Comparison of ENCODE assay signal across 8 cellular contexts in genomic region chr7:80721880-80722595, GRCh38.
DNase-seq lines count a peak whose midpoint lies in the region; ATAC-seq, FAIRE-seq and TF ChIP-seq lines count a peak whose summit lies in the region.

No MANE protein-coding gene starts in this region.

- TF ChIP-seq POLR2A in vagina (IDR thresholded peaks at IDR 0.05) (no peak), GM12892 (IDR thresholded peaks at IDR 0.05; ENCODE audit: low read depth, low read length) (no peak)

- H3K4me3 ChIP-seq in bronchial epithelial cell (ENCODE audit: low read depth, low read length), result no peak overlapping the region
- no peak overlapping the region for H3K4me3 ChIP-seq in left lung
- H3K4me3 ChIP-seq in vagina, result no peak overlapping the region

- H3K4me1 ChIP-seq in left lung (peaks cover 11 to 32% of the 10 kb centered on the region in 2 donors), vagina (peaks cover 21% of the 10 kb centered on the region)

- ATAC-seq in left lung, result peak; percentile 72

- TF ChIP-seq CTCF in bronchial epithelial cell (IDR thresholded peaks at IDR 0.05; ENCODE audit: insufficient read depth, low read length, severe bottlenecking), result no peak
- no peak for TF ChIP-seq CTCF in left lung (IDR thresholded peaks at IDR 0.05)
- TF ChIP-seq CTCF in vagina (IDR thresholded peaks at IDR 0.05), result no peak

- DNase-seq in NCI-H82 (lab: John Stamatoyannopoulos, UW), result peak; percentile 42
- no peak for DNase-seq in NCI-H82 treated with DMSO at 0.1 percent for 48 hours (lab: John Stamatoyannopoulos, UW; ENCODE audit: unreplicated experiment)
- peak; percentile 90 for DNase-seq in bronchial epithelial cell (ENCODE audit: low read depth)
- peak in 1 of 2 donors; percentile 45 for DNase-seq in left lung
- DNase-seq in vagina (ENCODE audit: extremely low spot score in 2 of 2), result no peak
- DNase-seq in activated gamma-delta T cell (lab: John Stamatoyannopoulos, UW), result no peak
- DNase-seq in GM12892 (ENCODE audit: insufficient read length), result no peak
- no peak for DNase-seq in KG1 (lab: John Stamatoyannopoulos, UW)

- FAIRE-seq in bronchial epithelial cell (lab: Jason Lieb, UNC) (no peak), GM12892 (lab: Jason Lieb, UNC) (no peak)

- no peaks in the 10 kb centered on the region for H3K9me3 ChIP-seq in left lung
- H3K9me3 ChIP-seq in vagina, result no peaks in the 10 kb centered on the region

- H3K27ac ChIP-seq in left lung (peak overlapping the region; percentile 28 to 83), vagina (peak overlapping the region; percentile 76)

- H3K27me3 ChIP-seq in bronchial epithelial cell (ENCODE audit: control insufficient read depth, insufficient read depth, low read length), result no peaks in the 10 kb centered on the region
- no peaks in the 10 kb centered on the region for H3K27me3 ChIP-seq in left lung
- no peaks in the 10 kb centered on the region for H3K27me3 ChIP-seq in vagina

- H3K36me3 ChIP-seq in bronchial epithelial cell (ENCODE audit: control insufficient read depth, insufficient read depth, low read length) (no peaks in the 10 kb centered on the region), left lung (no peaks in the 10 kb centered on the region), vagina (no peaks in the 10 kb centered on the region)

- intact Hi-C loops in left lung (cut with DNase I), result no loop called here
- intact Hi-C loops in vagina (cut with DNase I), result no loop called here

Comparison
In these comparisons a context has a peak if more than half of its experiments do, and no peak if none do; other contexts are left out.
1. DNase-seq: peak in NCI-H82 (single experiment) and bronchial epithelial cell (single experiment); none in NCI-H82 treated with DMSO at 0.1 percent for 48 hours (single experiment), vagina (0 of 2), activated gamma-delta T cell (single experiment), GM12892 (single experiment) and KG1 (single experiment).